ENCODE assay signal across 28 cellular contexts in the genomic region with DNA sequence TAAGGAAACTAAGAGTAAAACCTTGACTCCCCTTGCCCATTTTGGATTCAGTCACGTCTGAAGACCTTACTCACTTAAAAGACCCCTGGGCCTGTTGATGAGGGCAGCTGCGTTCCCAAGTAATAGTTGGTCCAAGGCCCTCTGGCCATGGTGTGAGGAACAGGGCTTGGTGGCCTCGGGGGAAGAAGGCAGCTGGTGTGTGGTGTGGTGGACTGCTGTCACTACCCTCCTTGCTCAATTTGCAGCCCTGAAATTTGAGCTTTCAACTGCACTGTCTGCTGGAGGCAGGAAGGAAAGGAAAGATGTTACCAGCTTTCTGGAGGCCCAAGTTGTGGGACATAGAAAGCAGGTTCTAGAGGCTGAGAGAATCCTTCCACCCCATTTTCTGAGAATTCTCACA.
DNase-seq lines count a peak whose midpoint lies in the region; ATAC-seq, FAIRE-seq and TF ChIP-seq lines count a peak whose summit lies in the region.
"Had no signal": no experiment of that assay in that cellular context is flagged by ENCODE, and none has a peak within 500 bp of the region (broad histone marks: within the 10 kb centered on the region; RNA-seq: fewer than 3 reads in every experiment).

No MANE protein-coding gene starts in this region.

- TF ChIP-seq CTCF in A673 (conservative IDR thresholded peaks at IDR 0.05; ENCODE audit: low read depth, low read length) (no peak), omental fat pad (IDR thresholded peaks at IDR 0.05) (no peak)

- POLR2A ChIA-PET in A673 (lab: Charles Lee; ENCODE audit: low non-redundant PET) = no interaction called here
- POLR2A ChIA-PET in HEK293T (lab: Yijun Ruan, JAX) = no interaction called here

- BruUV-seq in A673 (replicated peaks; lab: Mats Ljungman, UMichigan) = no TSS peak

- peak overlapping the region; percentile 51 for H3K27ac ChIP-seq in A673 (ENCODE audit: low read depth, low read length, poor library complexity, severe bottlenecking)
- H3K27ac ChIP-seq: ascending aorta, colonic mucosa, left ventricle myocardium inferior, Peyer's patch had no signal

- CTCF ChIA-PET in A673 (lab: Charles Lee) = no interaction called here
- CTCF ChIA-PET in HEK293T (lab: Yijun Ruan, JAX) = no interaction called here

- ATAC-seq in omental fat pad (ENCODE audit: low FRiP score) = no peak
- ATAC-seq: stimulated activated memory B cell treated with anti-CD40 and anti-IgM and Interleukin-4, amounts not matched to agents 10 μg/mL and 1 μg/mL and 100 μg/mL, for 72 hours had no signal

- no peaks in the 10 kb centered on the region for H3K27me3 ChIP-seq in A673 (replicated peaks; ENCODE audit: insufficient read depth, low read depth, low read length, poor library complexity)
- H3K27me3 ChIP-seq: ascending aorta, colonic mucosa, heart left ventricle, Peyer's patch had no signal

- intact Hi-C loops in A673 (cut with micrococcal nuclease; ENCODE audit: unreplicated experiment) = loop anchor here (5.0 kb wide), 1 partner anchor 38 kb away; no protein-coding TSS in a partner anchor

- H3K36me3 ChIP-seq in A673 (ENCODE audit: insufficient read depth, low read length, poor library complexity, severe bottlenecking) = no peaks in the 10 kb centered on the region
- H3K36me3 ChIP-seq: ascending aorta, colonic mucosa, heart left ventricle, left ventricle myocardium inferior, Peyer's patch had no signal

- H3K4me3 ChIP-seq in A673 (ENCODE audit: low read depth, low read length, poor library complexity, severe bottlenecking) = no peak overlapping the region
- H3K4me3 ChIP-seq: ascending aorta, colonic mucosa, heart left ventricle, left ventricle myocardium inferior, Peyer's patch had no signal

- FAIRE-seq in HTR-8/SVneo (lab: Jason Lieb, UNC) = peak; percentile 99
- FAIRE-seq: GM12891, H54 had no signal

- DNase-seq in A673 (ENCODE audit: low spot score) (peak; percentile 27), HTR-8/SVneo (ENCODE audit: insufficient read length, low spot score) (peak; percentile 78), RPMI7951 (ENCODE audit: low read depth) (peak; percentile 40), myocyte (ENCODE audit: low read depth) (peak; percentile 90), HEK293T (ENCODE audit: extremely low spot score) (no peak), NCI-H526 (lab: John Stamatoyannopoulos, UW) (no peak), omental fat pad (ENCODE audit: low spot score) (no peak), NCI-H526 treated with DMSO at 0.1 percent for 48 hours (lab: John Stamatoyannopoulos, UW) (no peak)
- DNase-seq: ACHN; activated naive CD8-positive, alpha-beta T cell treated with anti-CD3 and anti-CD28 coated beads for 36 hours; CD8-positive, alpha-beta memory T cell; colonic mucosa; effector CD8-positive, alpha-beta T cell; heart left ventricle; islet precursor cell; left ventricle myocardium inferior; NCI-H1092; NCI-H1694 treated with DMSO at 0.1 percent for 48 hours; NCI-H774; nucleus accumbens; Peyer's patch; SHP77 treated with DMSO at 0.1 percent for 48 hours; stimulated activated CD4-positive, alpha-beta T cell treated with anti-CD3 and anti-CD28 coated beads, Interleukin-15, amount 100 ng/mL, for 24 hours; substantia nigra had no signal

- H3K4me1 ChIP-seq in A673 (ENCODE audit: insufficient read depth, low read length, poor library complexity, severe bottlenecking) = peaks cover 79% of the 10 kb centered on the region
- H3K4me1 ChIP-seq: colonic mucosa, Peyer's patch had no signal

- H3K9me3 ChIP-seq in A673 (ENCODE audit: low read depth, low read length, poor library complexity, severe bottlenecking) = no peaks in the 10 kb centered on the region
- H3K9me3 ChIP-seq: ascending aorta, colonic mucosa had no signal

TF ChIP-seq in HEK293T, 16 proteins besides CTCF, POLR2A, EP300 and RAD21:
- TF ChIP-seq CTBP1 (IDR thresholded peaks at IDR 0.05; ENCODE audit: borderline replicate concordance) = no peak
- TF ChIP-seq L3MBTL2 (conservative IDR thresholded peaks at IDR 0.05) = no peak
- TF ChIP-seq, protein P1, sequence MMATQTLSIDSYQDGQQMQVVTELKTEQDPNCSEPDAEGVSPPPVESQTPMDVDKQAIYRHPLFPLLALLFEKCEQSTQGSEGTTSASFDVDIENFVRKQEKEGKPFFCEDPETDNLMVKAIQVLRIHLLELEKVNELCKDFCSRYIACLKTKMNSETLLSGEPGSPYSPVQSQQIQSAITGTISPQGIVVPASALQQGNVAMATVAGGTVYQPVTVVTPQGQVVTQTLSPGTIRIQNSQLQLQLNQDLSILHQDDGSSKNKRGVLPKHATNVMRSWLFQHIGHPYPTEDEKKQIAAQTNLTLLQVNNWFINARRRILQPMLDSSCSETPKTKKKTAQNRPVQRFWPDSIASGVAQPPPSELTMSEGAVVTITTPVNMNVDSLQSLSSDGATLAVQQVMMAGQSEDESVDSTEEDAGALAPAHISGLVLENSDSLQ (IDR thresholded peaks at IDR 0.05) = no peak
- TF ChIP-seq BHLHE40 (IDR thresholded peaks at IDR 0.05; ENCODE audit: borderline replicate concordance) = no peak

Comparison
In these comparisons a context has a peak if more than half of its experiments do, and no peak if none do; other contexts are left out.
1. DNase-seq: peak in A673 (single experiment), HTR-8/SVneo (single experiment), RPMI7951 (single experiment) and myocyte (single experiment); none in HEK293T (single experiment), NCI-H526 (0 of 2), omental fat pad (single experiment) and NCI-H526 treated with DMSO at 0.1 percent for 48 hours (single experiment).